Comparison of ENCODE assay signal across 8 cellular contexts in genomic region chr1:65260851-65261473, GRCh38. TPM values are rescaled to one million over a fixed set of nuclear protein-coding genes. Genes with fewer than 3 reads are reported as not detected.
A peak's percentile ranks its signal among the peaks of the same experiment; 100 is the strongest.
DNase-seq lines count a peak whose midpoint lies in the region; ATAC-seq and TF ChIP-seq lines count a peak whose summit lies in the region.

No MANE protein-coding gene starts in this region.

- peaks cover 25% of the 10 kb centered on the region for H3K4me1 Mint-ChIP-seq in activated CD4-positive, alpha-beta T cell treated with anti-CD3 and anti-CD28 coated beads, Interleukin-2, amount 10 ng/mL, durations not matched to agents 24 days and 14 days
- peaks cover 34% of the 10 kb centered on the region for H3K4me1 Mint-ChIP-seq in activated CD4-positive, alpha-beta T cell treated with anti-CD3 and anti-CD28 coated beads, Interleukin-2, amount 10 ng/mL, durations not matched to agents 7 days and 5 days
- peaks cover 6 to 16% of the 10 kb centered on the region in 2 donors for H3K4me1 Mint-ChIP-seq in stimulated activated naive B cell treated with anti-CD40 and anti-IgM and Interleukin-4, amounts not matched to agents 10 μg/mL and 1 μg/mL and 100 μg/mL, for 72 hours

- intact Hi-C loops in activated CD4-positive, alpha-beta T cell treated with anti-CD3 and anti-CD28 coated beads, Interleukin-2, amount 10 ng/mL, durations not matched to agents 24 days and 14 days (cut with micrococcal nuclease): loop anchor here (2.0 kb wide), 1 partner anchor 132 kb away; no protein-coding TSS in a partner anchor
- intact Hi-C loops in testis (cut with DNase I; ENCODE audit: low total_unique reads): no loop called here

- CTCF ChIA-PET in activated CD4-positive, alpha-beta T cell treated with anti-CD3 and anti-CD28 coated beads, Interleukin-2, amount 10 ng/mL, durations not matched to agents 7 days and 5 days (lab: Charles Lee): interaction anchor here (1.1 kb wide), 1 partner anchor 52 kb away, joined by 3 read pairs; no protein-coding TSS in a partner anchor

- H3K4me3 ChIP-seq in testis: no peak overlapping the region

- POLR2A ChIA-PET in activated CD4-positive, alpha-beta T cell treated with anti-CD3 and anti-CD28 coated beads, Interleukin-2, amount 10 ng/mL, durations not matched to agents 7 days and 5 days (lab: Charles Lee): no interaction called here

- H3K36me3 Mint-ChIP-seq in activated CD4-positive, alpha-beta T cell treated with anti-CD3 and anti-CD28 coated beads, Interleukin-2, amount 10 ng/mL, durations not matched to agents 24 days and 14 days (ENCODE audit: low read depth): peaks cover 2% of the 10 kb centered on the region
- no peaks in the 10 kb centered on the region for H3K36me3 Mint-ChIP-seq in activated CD4-positive, alpha-beta T cell treated with anti-CD3 and anti-CD28 coated beads, Interleukin-2, amount 10 ng/mL, durations not matched to agents 7 days and 5 days (ENCODE audit: low read depth)
- no peaks in the 10 kb centered on the region for H3K36me3 Mint-ChIP-seq in stimulated activated naive B cell treated with anti-CD40 and anti-IgM and Interleukin-4, amounts not matched to agents 10 μg/mL and 1 μg/mL and 100 μg/mL, for 72 hours

- DNase-seq in activated CD4-positive, alpha-beta T cell treated with anti-CD3 and anti-CD28 coated beads, Interleukin-2, amount 10 ng/mL, durations not matched to agents 24 days and 14 days: peak; percentile 63
- no peak for DNase-seq in activated CD4-positive, alpha-beta T cell treated with anti-CD3 and anti-CD28 coated beads, Interleukin-2, amount 10 ng/mL, durations not matched to agents 7 days and 5 days
- DNase-seq in HS-5 (ENCODE audit: low read depth): peak; percentile 57
- DNase-seq in dedifferentiated amniotic fluid mesenchymal stem cell (ENCODE audit: extremely low spot score): peak; percentile 71
- DNase-seq in stimulated activated naive B cell treated with anti-CD40 and anti-IgM and Interleukin-4, amounts not matched to agents 10 μg/mL and 1 μg/mL and 100 μg/mL, for 72 hours: no peak
- DNase-seq in testis: no peak
- DNase-seq in NCI-H446 treated with DMSO at 0.1 percent for 48 hours (lab: John Stamatoyannopoulos, UW): no peak

- no peaks in the 10 kb centered on the region for H3K9me3 ChIP-seq in testis

- peak; percentile 50 to 62 for ATAC-seq in stimulated activated naive B cell treated with anti-CD40 and anti-IgM and Interleukin-4, amounts not matched to agents 10 μg/mL and 1 μg/mL and 100 μg/mL, for 72 hours (replicated peaks)
- ATAC-seq in GM18870 (IDR thresholded peaks at IDR 0.05; ENCODE audit: unreplicated experiment): no peak

- no peak for TF ChIP-seq POLR2A in testis (IDR thresholded peaks at IDR 0.05)

- H3K27ac ChIP-seq in testis: no peak overlapping the region

- H3K36me3 ChIP-seq in testis (ENCODE audit: low read depth, missing control alignments): no peaks in the 10 kb centered on the region

- WGBS in testis, 2 donors: 71 to 79% methylated on average over 4 of the region's 4 CpGs

- H3K4me1 ChIP-seq in testis: no peaks in the 10 kb centered on the region

- H3K9me3 Mint-ChIP-seq in activated CD4-positive, alpha-beta T cell treated with anti-CD3 and anti-CD28 coated beads, Interleukin-2, amount 10 ng/mL, durations not matched to agents 24 days and 14 days: no peaks in the 10 kb centered on the region
- no peaks in the 10 kb centered on the region for H3K9me3 Mint-ChIP-seq in activated CD4-positive, alpha-beta T cell treated with anti-CD3 and anti-CD28 coated beads, Interleukin-2, amount 10 ng/mL, durations not matched to agents 7 days and 5 days
- H3K9me3 Mint-ChIP-seq in stimulated activated naive B cell treated with anti-CD40 and anti-IgM and Interleukin-4, amounts not matched to agents 10 μg/mL and 1 μg/mL and 100 μg/mL, for 72 hours: no peaks in the 10 kb centered on the region

- peak overlapping the region; percentile 58 for H3K27ac Mint-ChIP-seq in activated CD4-positive, alpha-beta T cell treated with anti-CD3 and anti-CD28 coated beads, Interleukin-2, amount 10 ng/mL, durations not matched to agents 24 days and 14 days
- no peak overlapping the region for H3K27ac Mint-ChIP-seq in activated CD4-positive, alpha-beta T cell treated with anti-CD3 and anti-CD28 coated beads, Interleukin-2, amount 10 ng/mL, durations not matched to agents 7 days and 5 days
- H3K27ac Mint-ChIP-seq in stimulated activated naive B cell treated with anti-CD40 and anti-IgM and Interleukin-4, amounts not matched to agents 10 μg/mL and 1 μg/mL and 100 μg/mL, for 72 hours: no peak overlapping the region

- peaks cover 24% of the 10 kb centered on the region for H3K27me3 Mint-ChIP-seq in activated CD4-positive, alpha-beta T cell treated with anti-CD3 and anti-CD28 coated beads, Interleukin-2, amount 10 ng/mL, durations not matched to agents 24 days and 14 days
- H3K27me3 Mint-ChIP-seq in activated CD4-positive, alpha-beta T cell treated with anti-CD3 and anti-CD28 coated beads, Interleukin-2, amount 10 ng/mL, durations not matched to agents 7 days and 5 days: peaks cover 23% of the 10 kb centered on the region
- peaks cover 12 to 17% of the 10 kb centered on the region in 2 donors for H3K27me3 Mint-ChIP-seq in stimulated activated naive B cell treated with anti-CD40 and anti-IgM and Interleukin-4, amounts not matched to agents 10 μg/mL and 1 μg/mL and 100 μg/mL, for 72 hours

- H3K4me3 Mint-ChIP-seq in activated CD4-positive, alpha-beta T cell treated with anti-CD3 and anti-CD28 coated beads, Interleukin-2, amount 10 ng/mL, durations not matched to agents 24 days and 14 days: no peak overlapping the region
- H3K4me3 Mint-ChIP-seq in activated CD4-positive, alpha-beta T cell treated with anti-CD3 and anti-CD28 coated beads, Interleukin-2, amount 10 ng/mL, durations not matched to agents 7 days and 5 days: no peak overlapping the region
- H3K4me3 Mint-ChIP-seq in stimulated activated naive B cell treated with anti-CD40 and anti-IgM and Interleukin-4, amounts not matched to agents 10 μg/mL and 1 μg/mL and 100 μg/mL, for 72 hours: no peak overlapping the region

- no peak for TF ChIP-seq CTCF in testis (IDR thresholded peaks at IDR 0.05)

- no peaks in the 10 kb centered on the region for H3K27me3 ChIP-seq in testis

RNA-seq across cellular contexts. Expression of gene DNAJC6, which starts 48.4 kb away (rescaled TPM):
- total RNA-seq in activated CD4-positive, alpha-beta T cell treated with anti-CD3 and anti-CD28 coated beads, Interleukin-2, amount 10 ng/mL, durations not matched to agents 24 days and 14 days: 2.8 and 4.0 TPM in 2 replicates
- total RNA-seq in activated CD4-positive, alpha-beta T cell treated with anti-CD3 and anti-CD28 coated beads, Interleukin-2, amount 10 ng/mL, durations not matched to agents 7 days and 5 days: 1 to 10 TPM; 1.9 TPM
- 1 to 10 TPM; 5.1 to 7.3 TPM for total RNA-seq in testis
- polyA plus RNA-seq in testis (ENCODE audit: insufficient read depth, low read depth, low replicate concordance): 5.2 TPM

Comparison
In these comparisons a context has a peak if more than half of its experiments do, and no peak if none do; other contexts are left out.
1. DNase-seq: peak in activated CD4-positive, alpha-beta T cell treated with anti-CD3 and anti-CD28 coated beads, Interleukin-2, amount 10 ng/mL, durations not matched to agents 24 days and 14 days (single experiment), HS-5 (single experiment) and dedifferentiated amniotic fluid mesenchymal stem cell (single experiment); none in activated CD4-positive, alpha-beta T cell treated with anti-CD3 and anti-CD28 coated beads, Interleukin-2, amount 10 ng/mL, durations not matched to agents 7 days and 5 days (single experiment), stimulated activated naive B cell treated with anti-CD40 and anti-IgM and Interleukin-4, amounts not matched to agents 10 μg/mL and 1 μg/mL and 100 μg/mL, for 72 hours (single experiment), testis (single experiment) and NCI-H446 treated with DMSO at 0.1 percent for 48 hours (single experiment).